ENCODE assay signal across 8 cellular contexts in genomic region chr9:15357050-15357653, GRCh38. TPM values are rescaled to one million over a fixed set of nuclear protein-coding genes. Genes with fewer than 3 reads are reported as not detected.
DNase-seq lines count a peak whose midpoint lies in the region; ATAC-seq and TF ChIP-seq lines count a peak whose summit lies in the region.

No MANE protein-coding gene starts in this region.

- ATAC-seq in GM21786 (IDR thresholded peaks at IDR 0.05; ENCODE audit: unreplicated experiment), result peak; percentile 97

- no peaks in the 10 kb centered on the region for H3K36me3 Mint-ChIP-seq in activated naive CD8-positive, alpha-beta T cell treated with anti-CD3 and anti-CD28 coated beads for 36 hours

- no peak overlapping the region for H3K27ac Mint-ChIP-seq in activated naive CD8-positive, alpha-beta T cell treated with anti-CD3 and anti-CD28 coated beads for 36 hours

- no peaks in the 10 kb centered on the region for H3K27me3 Mint-ChIP-seq in activated naive CD8-positive, alpha-beta T cell treated with anti-CD3 and anti-CD28 coated beads for 36 hours

- no peaks in the 10 kb centered on the region for H3K4me1 ChIP-seq in SJCRH30

- peaks cover 18% of the 10 kb centered on the region for H3K4me1 Mint-ChIP-seq in activated naive CD8-positive, alpha-beta T cell treated with anti-CD3 and anti-CD28 coated beads for 36 hours

- TF ChIP-seq CTCF in GM12865 (IDR thresholded peaks at IDR 0.05; ENCODE audit: insufficient read depth, low read depth, low read length, missing control alignments), result peak; percentile 13
- no peak for TF ChIP-seq CTCF in dorsolateral prefrontal cortex (IDR thresholded peaks at IDR 0.05 in 54 of 56, conservative IDR thresholded peaks at IDR 0.05 in 2 of 56; ENCODE audit: low read depth in 1 of 56, partially characterized antibody in 56 of 56)

- peak; percentile 54 for DNase-seq in GM12865 (ENCODE audit: low read depth)
- DNase-seq in NCI-H146 (lab: John Stamatoyannopoulos, UW), result peak; percentile 55
- peak; percentile 30 for DNase-seq in activated naive CD8-positive, alpha-beta T cell treated with anti-CD3 and anti-CD28 coated beads for 36 hours
- DNase-seq in stimulated activated CD8-positive, alpha-beta memory T cell treated with anti-CD3 and anti-CD28 coated beads, Interleukin-4, amount 100 ng/mL, for 48 hours, result peak; percentile 51
- DNase-seq in SJCRH30, result no peak
- DNase-seq in dorsolateral prefrontal cortex, result no peak
- no peak for DNase-seq in amniotic stem cell (lab: John Stamatoyannopoulos, UW)

- no peak overlapping the region for H3K4me3 ChIP-seq in GM12865 (ENCODE audit: low read depth, low read length)
- no peak overlapping the region for H3K4me3 ChIP-seq in SJCRH30
- H3K4me3 ChIP-seq in dorsolateral prefrontal cortex, result no peak overlapping the region

- no peak overlapping the region for H3K27ac ChIP-seq in SJCRH30
- no peak overlapping the region for H3K27ac ChIP-seq in dorsolateral prefrontal cortex

- no peaks in the 10 kb centered on the region for H3K9me3 Mint-ChIP-seq in activated naive CD8-positive, alpha-beta T cell treated with anti-CD3 and anti-CD28 coated beads for 36 hours

- H3K27me3 ChIP-seq in SJCRH30 (no peaks in the 10 kb centered on the region), dorsolateral prefrontal cortex (peaks cover 0 to 6% (median 0%) of the 10 kb centered on the region in 45 donors)

- intact Hi-C loops in dorsolateral prefrontal cortex (cut with DNase I), result no loop called here

- no peak overlapping the region for H3K4me3 Mint-ChIP-seq in activated naive CD8-positive, alpha-beta T cell treated with anti-CD3 and anti-CD28 coated beads for 36 hours

- H3K9me3 ChIP-seq in SJCRH30 (replicated peaks), result no peaks in the 10 kb centered on the region

- no peaks in the 10 kb centered on the region for H3K36me3 ChIP-seq in SJCRH30

RNA-seq across cellular contexts. Expression of gene TTC39B, which starts 50.1 kb away (rescaled TPM):
- total RNA-seq in activated naive CD8-positive, alpha-beta T cell treated with anti-CD3 and anti-CD28 coated beads for 36 hours, result 10 to 100 TPM; 16.2 to 17.3 TPM
- 2.2 and 2.4 TPM in 2 replicates for total RNA-seq in SJCRH30 (2014; rRNA removed; shearing (Covaris generic))
- 10 to 100 TPM; 10.3 to 47.0 (median 26.9) TPM for total RNA-seq in dorsolateral prefrontal cortex

Comparison
In these comparisons a context has a peak if more than half of its experiments do, and no peak if none do; other contexts are left out.
1. DNase-seq: peak in GM12865 (single experiment), NCI-H146 (single experiment), activated naive CD8-positive, alpha-beta T cell treated with anti-CD3 and anti-CD28 coated beads for 36 hours (single experiment) and stimulated activated CD8-positive, alpha-beta memory T cell treated with anti-CD3 and anti-CD28 coated beads, Interleukin-4, amount 100 ng/mL, for 48 hours (single experiment); none in SJCRH30 (0 of 2), dorsolateral prefrontal cortex (0 of 10) and amniotic stem cell (single experiment).